ENCODE assay signal across 8 cellular contexts in the genomic region with DNA sequence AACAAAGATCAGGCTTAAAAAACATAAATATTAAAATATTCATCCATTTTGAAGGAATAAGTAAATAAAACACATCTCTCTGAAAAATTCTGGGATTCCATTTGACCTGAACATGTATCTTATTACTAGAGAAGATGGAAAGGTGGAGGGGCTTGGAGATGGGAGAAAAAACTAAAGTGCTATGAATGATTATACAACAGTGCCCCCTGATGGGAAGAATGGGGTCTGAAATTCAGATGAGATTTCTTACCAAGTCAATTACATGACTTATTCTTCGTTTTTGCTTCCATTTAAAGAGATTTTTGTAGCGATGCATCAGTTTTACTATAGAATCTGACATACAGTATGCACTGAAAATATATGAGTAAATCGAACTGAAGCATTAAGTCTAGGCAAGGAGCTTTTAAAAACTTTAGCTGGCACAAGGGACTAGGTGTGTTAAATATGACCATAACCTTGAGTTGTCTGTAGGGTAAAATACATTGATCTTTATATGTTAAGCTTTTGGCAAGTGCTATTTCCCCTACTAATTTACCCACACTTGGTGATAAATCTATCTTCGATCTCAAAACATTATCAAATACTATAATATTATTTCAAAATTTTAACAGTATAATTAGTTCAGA.
DNase-seq lines count a peak whose midpoint lies in the region; ATAC-seq and TF ChIP-seq lines count a peak whose summit lies in the region.

No MANE protein-coding gene starts in this region.

- no peak overlapping the region for H3K4me3 ChIP-seq in OCI-LY1 (ENCODE audit: low read depth, low read length, poor library complexity, severe bottlenecking)

- no peaks in the 10 kb centered on the region for H4K20me1 ChIP-seq in OCI-LY1 (ENCODE audit: insufficient read depth, low read length)

- no peaks in the 10 kb centered on the region for H3F3A ChIP-seq in OCI-LY1 (ENCODE audit: insufficient read depth, low read length)

- H3K4me2 ChIP-seq in OCI-LY1 (ENCODE audit: low read length) = no peak overlapping the region

- no peaks in the 10 kb centered on the region for H3K36me3 ChIP-seq in OCI-LY1 (ENCODE audit: insufficient read depth, low read length)

- no peaks in the 10 kb centered on the region for H3K9me3 ChIP-seq in OCI-LY1 (ENCODE audit: low read length)

- peak; percentile 27 for DNase-seq in Caki2 (ENCODE audit: low read depth)
- peak; percentile 40 for DNase-seq in endothelial cell (ENCODE audit: low spot score)
- peak; percentile 34 for DNase-seq in renal cortical epithelial cell (ENCODE audit: low read depth)
- no peak for DNase-seq in activated CD4-positive, alpha-beta memory T cell treated with anti-CD3 and anti-CD28 coated beads, Interleukin-2, amount 10 ng/mL, durations not matched to agents 7 days and 5 days
- no peak for DNase-seq in activated CD4-positive, CD25-positive, alpha-beta regulatory T cell treated with anti-CD3 and anti-CD28 coated beads, Interleukin-2, amount 50 U/mL, for 72 hours
- no peak for DNase-seq in activated naive CD4-positive, alpha-beta T cell treated with anti-CD3 and anti-CD28 coated beads, Interleukin-2, amount 10 ng/mL, durations not matched to agents 7 days and 5 days

- H2AFZ ChIP-seq in OCI-LY1 (ENCODE audit: low read length) = no peak overlapping the region

- no peaks in the 10 kb centered on the region for H3K9me2 ChIP-seq in OCI-LY1 (ENCODE audit: low read depth, low read length)

- no peaks in the 10 kb centered on the region for H3K4me1 ChIP-seq in OCI-LY1 (ENCODE audit: insufficient read depth, low read length, severe bottlenecking)

- H3K4me1 Mint-ChIP-seq in endothelial cell (ENCODE audit: unreplicated experiment) = no peaks in the 10 kb centered on the region
- no peaks in the 10 kb centered on the region for H3K4me1 Mint-ChIP-seq in activated CD4-positive, alpha-beta memory T cell treated with anti-CD3 and anti-CD28 coated beads, Interleukin-2, amount 10 ng/mL, durations not matched to agents 7 days and 5 days
- no peaks in the 10 kb centered on the region for H3K4me1 Mint-ChIP-seq in activated naive CD4-positive, alpha-beta T cell treated with anti-CD3 and anti-CD28 coated beads, Interleukin-2, amount 10 ng/mL, durations not matched to agents 7 days and 5 days

- in situ Hi-C loops in Caki2 (cut with HindIII; ENCODE audit: low pct_unique_long_range_greater_than_20kb, low sequenced_read_pairs) = no loop called here

- no peaks in the 10 kb centered on the region for H3K9me3 Mint-ChIP-seq in endothelial cell (ENCODE audit: unreplicated experiment)
- no peaks in the 10 kb centered on the region for H3K9me3 Mint-ChIP-seq in activated CD4-positive, alpha-beta memory T cell treated with anti-CD3 and anti-CD28 coated beads, Interleukin-2, amount 10 ng/mL, durations not matched to agents 7 days and 5 days
- no peaks in the 10 kb centered on the region for H3K9me3 Mint-ChIP-seq in activated naive CD4-positive, alpha-beta T cell treated with anti-CD3 and anti-CD28 coated beads, Interleukin-2, amount 10 ng/mL, durations not matched to agents 7 days and 5 days

- CTCF ChIA-PET in activated CD4-positive, alpha-beta memory T cell treated with anti-CD3 and anti-CD28 coated beads, Interleukin-2, amount 10 ng/mL, durations not matched to agents 7 days and 5 days (lab: Charles Lee) = no interaction called here
- CTCF ChIA-PET in activated naive CD4-positive, alpha-beta T cell treated with anti-CD3 and anti-CD28 coated beads, Interleukin-2, amount 10 ng/mL, durations not matched to agents 7 days and 5 days (lab: Charles Lee) = no interaction called here

- H3K27me3 Mint-ChIP-seq in endothelial cell (ENCODE audit: unreplicated experiment) = no peaks in the 10 kb centered on the region
- no peaks in the 10 kb centered on the region for H3K27me3 Mint-ChIP-seq in activated CD4-positive, alpha-beta memory T cell treated with anti-CD3 and anti-CD28 coated beads, Interleukin-2, amount 10 ng/mL, durations not matched to agents 7 days and 5 days
- H3K27me3 Mint-ChIP-seq in activated naive CD4-positive, alpha-beta T cell treated with anti-CD3 and anti-CD28 coated beads, Interleukin-2, amount 10 ng/mL, durations not matched to agents 7 days and 5 days = no peaks in the 10 kb centered on the region

- POLR2A ChIA-PET in activated CD4-positive, alpha-beta memory T cell treated with anti-CD3 and anti-CD28 coated beads, Interleukin-2, amount 10 ng/mL, durations not matched to agents 7 days and 5 days (lab: Charles Lee) = no interaction called here

- H3K27ac Mint-ChIP-seq in endothelial cell (ENCODE audit: unreplicated experiment) = no peak overlapping the region
- no peak overlapping the region for H3K27ac Mint-ChIP-seq in activated CD4-positive, alpha-beta memory T cell treated with anti-CD3 and anti-CD28 coated beads, Interleukin-2, amount 10 ng/mL, durations not matched to agents 7 days and 5 days
- no peak overlapping the region for H3K27ac Mint-ChIP-seq in activated naive CD4-positive, alpha-beta T cell treated with anti-CD3 and anti-CD28 coated beads, Interleukin-2, amount 10 ng/mL, durations not matched to agents 7 days and 5 days

- ATAC-seq in HG02973 (IDR thresholded peaks at IDR 0.05; ENCODE audit: unreplicated experiment) = peak; percentile 63

- H3K27me3 ChIP-seq in OCI-LY1 (ENCODE audit: insufficient read depth, low read length) = no peaks in the 10 kb centered on the region

- no peaks in the 10 kb centered on the region for H3K79me2 ChIP-seq in OCI-LY1 (ENCODE audit: insufficient read depth, low read length)

- H3K36me3 Mint-ChIP-seq in endothelial cell (ENCODE audit: low read depth, unreplicated experiment) = no peaks in the 10 kb centered on the region
- H3K36me3 Mint-ChIP-seq in activated CD4-positive, alpha-beta memory T cell treated with anti-CD3 and anti-CD28 coated beads, Interleukin-2, amount 10 ng/mL, durations not matched to agents 7 days and 5 days (ENCODE audit: low read depth) = no peaks in the 10 kb centered on the region
- H3K36me3 Mint-ChIP-seq in activated naive CD4-positive, alpha-beta T cell treated with anti-CD3 and anti-CD28 coated beads, Interleukin-2, amount 10 ng/mL, durations not matched to agents 7 days and 5 days = no peaks in the 10 kb centered on the region

- TF ChIP-seq CTCF in OCI-LY1 (IDR thresholded peaks at IDR 0.05; ENCODE audit: low read length) (peak; percentile 67), endothelial cell (IDR thresholded peaks at IDR 0.05; ENCODE audit: unreplicated experiment) (peak; percentile 79)

- H3K4me3 Mint-ChIP-seq in endothelial cell (ENCODE audit: unreplicated experiment) = no peak overlapping the region
- no peak overlapping the region for H3K4me3 Mint-ChIP-seq in activated CD4-positive, alpha-beta memory T cell treated with anti-CD3 and anti-CD28 coated beads, Interleukin-2, amount 10 ng/mL, durations not matched to agents 7 days and 5 days
- no peak overlapping the region for H3K4me3 Mint-ChIP-seq in activated naive CD4-positive, alpha-beta T cell treated with anti-CD3 and anti-CD28 coated beads, Interleukin-2, amount 10 ng/mL, durations not matched to agents 7 days and 5 days

- no peak overlapping the region for H3K9ac ChIP-seq in OCI-LY1 (ENCODE audit: low read length)

- no peak overlapping the region for H3K27ac ChIP-seq in OCI-LY1 (ENCODE audit: low read depth, low read length, poor library complexity, severe bottlenecking)

Comparison
In these comparisons a context has a peak if more than half of its experiments do, and no peak if none do; other contexts are left out.
1. DNase-seq: peak in Caki2 (single experiment), endothelial cell (single experiment) and renal cortical epithelial cell (single experiment); none in activated CD4-positive, alpha-beta memory T cell treated with anti-CD3 and anti-CD28 coated beads, Interleukin-2, amount 10 ng/mL, durations not matched to agents 7 days and 5 days (single experiment), activated CD4-positive, CD25-positive, alpha-beta regulatory T cell treated with anti-CD3 and anti-CD28 coated beads, Interleukin-2, amount 50 U/mL, for 72 hours (single experiment) and activated naive CD4-positive, alpha-beta T cell treated with anti-CD3 and anti-CD28 coated beads, Interleukin-2, amount 10 ng/mL, durations not matched to agents 7 days and 5 days (single experiment).